Comparison of ENCODE assay signal across 2 cellular contexts in genomic region chr2:9260411-9261037, GRCh38.
TF ChIP-seq lines count a peak whose summit lies in the region.

No MANE protein-coding gene starts in this region.

TF ChIP-seq in IMR-90, 13 proteins besides CTCF, POLR2A, EP300 and RAD21:
- TF ChIP-seq MAFK (IDR thresholded peaks at IDR 0.05; ENCODE audit: low read depth, low read length): no peak
- TF ChIP-seq USF2 (IDR thresholded peaks at IDR 0.05; ENCODE audit: low read depth, low read length): no peak
- TF ChIP-seq MAZ (IDR thresholded peaks at IDR 0.05; ENCODE audit: borderline replicate concordance, low read depth, low read length): no peak
- no peak for TF ChIP-seq ELK1 (IDR thresholded peaks at IDR 0.05; ENCODE audit: borderline replicate concordance, low read depth, low read length)
- no peak for TF ChIP-seq RFX5 (IDR thresholded peaks at IDR 0.05; ENCODE audit: low read depth, low read length)
- TF ChIP-seq MXI1 (IDR thresholded peaks at IDR 0.05; ENCODE audit: borderline replicate concordance, low read depth, low read length): no peak
- no peak for TF ChIP-seq FOS (IDR thresholded peaks at IDR 0.05; ENCODE audit: low read depth, low read length)
- no peak for TF ChIP-seq CHD1 (IDR thresholded peaks at IDR 0.05; ENCODE audit: low read depth, low read length)
- TF ChIP-seq NFE2L2 (IDR thresholded peaks at IDR 0.05; ENCODE audit: low read depth, low read length): no peak
- no peak for TF ChIP-seq CEBPB (IDR thresholded peaks at IDR 0.05; ENCODE audit: low read depth, low read length)
- TF ChIP-seq RCOR1 (IDR thresholded peaks at IDR 0.05; ENCODE audit: insufficient replicate concordance, low read length): no peak
- no peak for TF ChIP-seq BHLHE40 (IDR thresholded peaks at IDR 0.05; ENCODE audit: low read depth, low read length)
- TF ChIP-seq SMC3 (IDR thresholded peaks at IDR 0.05; ENCODE audit: low read depth, low read length): no peak

TF ChIP-seq in liver, 16 proteins besides CTCF, POLR2A, EP300 and RAD21:
- TF ChIP-seq EGR1 (IDR thresholded peaks at IDR 0.05; ENCODE audit: low read depth in 2 of 2): no peak
- TF ChIP-seq FOXA1 (IDR thresholded peaks at IDR 0.05): no peak
- TF ChIP-seq NR2F2 (IDR thresholded peaks at IDR 0.05): peak; percentile 79
- no peak for TF ChIP-seq ATF3 (IDR thresholded peaks at IDR 0.05)
- no peak for TF ChIP-seq TAF1 (conservative IDR thresholded peaks at IDR 0.05)
- no peak for TF ChIP-seq ZBTB33 (IDR thresholded peaks at IDR 0.05)
- TF ChIP-seq HNF4G (IDR thresholded peaks at IDR 0.05): no peak
- TF ChIP-seq FOXA2 (IDR thresholded peaks at IDR 0.05): no peak
TF ChIP-seq in liver: peak in this region for 1.
